Comparison of ENCODE assay signal across 18 cellular contexts in the genomic region with DNA sequence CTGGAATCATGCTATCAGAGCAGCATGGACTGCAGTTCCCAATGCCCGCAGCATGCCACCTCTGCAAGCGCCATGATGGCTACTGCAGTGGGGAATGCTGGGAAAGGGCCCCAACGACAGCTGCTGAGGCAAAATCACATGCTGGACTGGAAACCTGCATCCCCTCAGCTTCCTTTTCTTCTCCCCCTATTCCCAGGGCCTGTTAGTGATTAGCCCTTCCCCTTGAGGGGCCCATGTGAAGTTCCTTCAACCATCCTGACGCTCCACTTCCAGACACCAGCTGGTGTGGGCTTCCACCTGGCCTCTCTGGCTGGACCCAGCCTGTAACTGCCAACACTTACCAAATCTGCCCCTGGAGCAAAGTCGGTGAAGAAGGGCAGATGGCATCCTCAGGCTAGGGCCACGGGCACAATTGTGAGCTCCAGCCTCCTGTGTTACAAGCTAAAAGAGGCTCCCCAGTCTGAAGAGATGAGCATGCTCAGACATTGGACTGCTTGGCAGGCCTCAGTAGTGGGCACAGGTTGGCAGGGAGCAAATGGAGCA. TPM values are rescaled to one million over a fixed set of nuclear protein-coding genes. Genes with fewer than 3 reads are reported as not detected.
DNase-seq lines count a peak whose midpoint lies in the region; ATAC-seq, FAIRE-seq and TF ChIP-seq lines count a peak whose summit lies in the region.
"Had no signal": no experiment of that assay in that cellular context is flagged by ENCODE, and none has a peak within 500 bp of the region (broad histone marks: within the 10 kb centered on the region; RNA-seq: fewer than 3 reads in every experiment).

No MANE protein-coding gene starts in this region.

- WGBS in HUES64 = 90% methylated on average over 6 of the region's 6 CpGs
- 72 to 85% (median 80%) methylated on average over 5 to 6 of the region's 6 CpGs for WGBS in adrenal gland, 4 donors
- 76% methylated on average over 6 of the region's 6 CpGs for WGBS in sigmoid colon, 2 donors

- POLR2A ChIA-PET in endothelial cell of umbilical vein (lab: Charles Lee) = no interaction called here

- H3K4me1 Mint-ChIP-seq in activated CD4-positive, alpha-beta T cell treated with anti-CD3 and anti-CD28 coated beads, Interleukin-2, amount 10 ng/mL, durations not matched to agents 24 days and 14 days = no peaks in the 10 kb centered on the region
- H3K4me1 Mint-ChIP-seq in stimulated activated naive B cell treated with anti-CD40 and anti-IgM and Interleukin-4, amounts not matched to agents 10 μg/mL and 1 μg/mL and 100 μg/mL, for 72 hours = peaks cover 15 to 24% of the 10 kb centered on the region in 2 donors
- H3K4me1 Mint-ChIP-seq in T-helper 17 cell = peaks cover 16% of the 10 kb centered on the region

- H3K27ac ChIP-seq in HUES64 (ENCODE audit: low read depth, low read length) (0 out of 2 replicates have a peak overlapping the region, but pooled peaks have one; percentile 19), endothelial cell of umbilical vein (ENCODE audit: insufficient read depth, low read depth, low read length) (no peak overlapping the region), adrenal gland (no peak overlapping the region), sigmoid colon (no peak overlapping the region)
- H3K27ac ChIP-seq: gastrocnemius medialis, HL-60, KMS-11 had no signal

- TF ChIP-seq POLR2A in endothelial cell of umbilical vein (IDR thresholded peaks at IDR 0.05; ENCODE audit: low read depth, low read length) (no peak), adrenal gland (IDR thresholded peaks at IDR 0.05) (no peak), sigmoid colon (IDR thresholded peaks at IDR 0.05) (no peak)

- H2AFZ ChIP-seq in endothelial cell of umbilical vein (ENCODE audit: low read depth, low read length) = no peak overlapping the region

- no peaks in the 10 kb centered on the region for H4K20me1 ChIP-seq in endothelial cell of umbilical vein (replicated peaks; ENCODE audit: control insufficient read depth, extremely low read depth, insufficient read depth, low read length)

- H3K27me3 Mint-ChIP-seq in activated CD4-positive, alpha-beta T cell treated with anti-CD3 and anti-CD28 coated beads, Interleukin-2, amount 10 ng/mL, durations not matched to agents 24 days and 14 days = no peaks in the 10 kb centered on the region
- H3K27me3 Mint-ChIP-seq in stimulated activated naive B cell treated with anti-CD40 and anti-IgM and Interleukin-4, amounts not matched to agents 10 μg/mL and 1 μg/mL and 100 μg/mL, for 72 hours = no peaks in the 10 kb centered on the region
- no peaks in the 10 kb centered on the region for H3K27me3 Mint-ChIP-seq in T-helper 17 cell

- TF ChIP-seq EP300 in sigmoid colon (IDR thresholded peaks at IDR 0.05) = no peak

- H3K4me2 ChIP-seq in endothelial cell of umbilical vein (ENCODE audit: insufficient read depth, low read length) = no peak overlapping the region
- H3K4me2 ChIP-seq: KMS-11 had no signal

- H3K27me3 ChIP-seq in HUES64 (ENCODE audit: insufficient read depth, low read length) = no peaks in the 10 kb centered on the region
- no peaks in the 10 kb centered on the region for H3K27me3 ChIP-seq in endothelial cell of umbilical vein (ENCODE audit: control insufficient read depth in 2 of 2, insufficient read depth in 2 of 2, low read length in 2 of 2)
- no peaks in the 10 kb centered on the region for H3K27me3 ChIP-seq in adrenal gland
- no peaks in the 10 kb centered on the region for H3K27me3 ChIP-seq in sigmoid colon
- H3K27me3 ChIP-seq: gastrocnemius medialis had no signal

- no peaks in the 10 kb centered on the region for H3K9me3 Mint-ChIP-seq in activated CD4-positive, alpha-beta T cell treated with anti-CD3 and anti-CD28 coated beads, Interleukin-2, amount 10 ng/mL, durations not matched to agents 24 days and 14 days
- H3K9me3 Mint-ChIP-seq in stimulated activated naive B cell treated with anti-CD40 and anti-IgM and Interleukin-4, amounts not matched to agents 10 μg/mL and 1 μg/mL and 100 μg/mL, for 72 hours = no peaks in the 10 kb centered on the region
- H3K9me3 Mint-ChIP-seq: CD8-positive, alpha-beta T cell; HFFc6 had no signal

- DNase-seq in activated CD4-positive, alpha-beta T cell treated with anti-CD3 and anti-CD28 coated beads, Interleukin-2, amount 10 ng/mL, durations not matched to agents 24 days and 14 days = no peak
- no peak for DNase-seq in activated CD4-positive, alpha-beta T cell treated with anti-CD3 and anti-CD28 coated beads, Interleukin-2, amount 50 U/mL, for 1 hour
- DNase-seq in endothelial cell of umbilical vein (ENCODE audit: low read depth, low spot score) (no peak), T-helper 17 cell (no peak), adrenal gland (no peak), sigmoid colon (no peak)
- no peak for DNase-seq in stimulated activated naive B cell treated with anti-CD40 and anti-IgM and Interleukin-4, amounts not matched to agents 10 μg/mL and 1 μg/mL and 100 μg/mL, for 72 hours
- DNase-seq: ACHN; activated gamma-delta T cell; CD8-positive, alpha-beta T cell; central memory CD4-positive, alpha-beta T cell; gastrocnemius medialis; HFFc6; NCI-H226 had no signal

- no peak for FAIRE-seq in endothelial cell of umbilical vein (lab: Jason Lieb, UNC)

- CTCF ChIA-PET in endothelial cell of umbilical vein (lab: Charles Lee) = interaction anchor here (1.6 to 8.2 kb wide), 2 partner anchors 11 to 129 kb away, joined by 7 to 73 read pairs; no protein-coding TSS in a partner anchor

- BruUV-seq in endothelial cell of umbilical vein (replicated peaks; lab: Mats Ljungman, UMichigan) = no TSS peak

- H3K4me1 ChIP-seq in HUES64 (ENCODE audit: insufficient read depth, low read length) (peaks cover 13% of the 10 kb centered on the region; the same call in 1 of the 2 replicates), endothelial cell of umbilical vein (ENCODE audit: control insufficient read depth, extremely low read depth, insufficient read depth, low read length) (no peaks in the 10 kb centered on the region), adrenal gland (replicated peaks in 1 of 2) (no peaks in the 10 kb centered on the region), sigmoid colon (peaks cover 0 to 20% (median 6%) of the 10 kb centered on the region in 4 donors)

- H3K27ac Mint-ChIP-seq in activated CD4-positive, alpha-beta T cell treated with anti-CD3 and anti-CD28 coated beads, Interleukin-2, amount 10 ng/mL, durations not matched to agents 24 days and 14 days = peak overlapping the region; percentile 45
- peak overlapping the region; percentile 68 for H3K27ac Mint-ChIP-seq in stimulated activated naive B cell treated with anti-CD40 and anti-IgM and Interleukin-4, amounts not matched to agents 10 μg/mL and 1 μg/mL and 100 μg/mL, for 72 hours
- no peak overlapping the region for H3K27ac Mint-ChIP-seq in T-helper 17 cell
- H3K27ac Mint-ChIP-seq: HFFc6 had no signal

- H3K9me1 ChIP-seq in endothelial cell of umbilical vein (replicated peaks; ENCODE audit: control insufficient read depth, extremely low read depth, insufficient read depth, low read length) = no peaks in the 10 kb centered on the region

- H3K4me3 Mint-ChIP-seq in activated CD4-positive, alpha-beta T cell treated with anti-CD3 and anti-CD28 coated beads, Interleukin-2, amount 10 ng/mL, durations not matched to agents 24 days and 14 days = no peak overlapping the region
- no peak overlapping the region for H3K4me3 Mint-ChIP-seq in stimulated activated naive B cell treated with anti-CD40 and anti-IgM and Interleukin-4, amounts not matched to agents 10 μg/mL and 1 μg/mL and 100 μg/mL, for 72 hours
- H3K4me3 Mint-ChIP-seq in T-helper 17 cell = no peak overlapping the region
- H3K4me3 Mint-ChIP-seq: CD8-positive, alpha-beta T cell; HFFc6 had no signal

- peaks cover 34% of the 10 kb centered on the region for H3K36me3 Mint-ChIP-seq in activated CD4-positive, alpha-beta T cell treated with anti-CD3 and anti-CD28 coated beads, Interleukin-2, amount 10 ng/mL, durations not matched to agents 24 days and 14 days (ENCODE audit: low read depth)
- peaks cover 24 to 36% of the 10 kb centered on the region in 2 donors for H3K36me3 Mint-ChIP-seq in stimulated activated naive B cell treated with anti-CD40 and anti-IgM and Interleukin-4, amounts not matched to agents 10 μg/mL and 1 μg/mL and 100 μg/mL, for 72 hours
- H3K36me3 Mint-ChIP-seq in T-helper 17 cell (ENCODE audit: low read depth) = peaks cover 12% of the 10 kb centered on the region

- H3K9ac ChIP-seq in HUES64 (ENCODE audit: low read depth, low read length) (no peak overlapping the region), endothelial cell of umbilical vein (replicated peaks; ENCODE audit: extremely low read depth, insufficient read depth, low read length) (no peak overlapping the region)
- H3K9ac ChIP-seq: KMS-11 had no signal

- H3K36me3 ChIP-seq in HUES64 (ENCODE audit: insufficient read depth, low read length) = peaks cover 40% of the 10 kb centered on the region
- peaks cover 13 to 25% of the 10 kb centered on the region in 2 experiments for H3K36me3 ChIP-seq in endothelial cell of umbilical vein (ENCODE audit: control insufficient read depth in 2 of 2, extremely low read depth in 1 of 2, insufficient read depth in 2 of 2, low read length in 2 of 2)
- H3K36me3 ChIP-seq in adrenal gland (replicated peaks in 1 of 2) = peaks cover 0 to 36% of the 10 kb centered on the region in 2 donors
- H3K36me3 ChIP-seq in sigmoid colon = peaks cover 4 to 40% (median 15%) of the 10 kb centered on the region in 4 donors

- H3K79me2 ChIP-seq in endothelial cell of umbilical vein (ENCODE audit: control insufficient read depth, insufficient read depth, low read length) = no peaks in the 10 kb centered on the region

- dilution Hi-C loops in endothelial cell of umbilical vein (cut with MboI; ENCODE audit: extremely low pct_ligation_motif_present, low sequenced_read_pairs) = no loop called here

- TF ChIP-seq CTCF in endothelial cell of umbilical vein (IDR thresholded peaks at IDR 0.05; ENCODE audit: extremely low read depth in 1 of 2, insufficient read depth in 1 of 2, low read depth in 1 of 2, low read length in 2 of 2) (no peak), adrenal gland (IDR thresholded peaks at IDR 0.05) (no peak), sigmoid colon (IDR thresholded peaks at IDR 0.05) (no peak)

- H3K4me3 ChIP-seq in HUES64 (ENCODE audit: low read length) (no peak overlapping the region), endothelial cell of umbilical vein (replicated peaks in 1 of 3; ENCODE audit: insufficient read depth in 1 of 3, low read depth in 1 of 3, low read length in 3 of 3) (no peak overlapping the region), adrenal gland (no peak overlapping the region), sigmoid colon (no peak overlapping the region)
- H3K4me3 ChIP-seq: gastrocnemius medialis had no signal

- intact Hi-C loops in activated CD4-positive, alpha-beta T cell treated with anti-CD3 and anti-CD28 coated beads, Interleukin-2, amount 10 ng/mL, durations not matched to agents 24 days and 14 days (cut with micrococcal nuclease) = no loop called here
- intact Hi-C loops in endothelial cell of umbilical vein (cut with micrococcal nuclease) (no loop called here), adrenal gland (cut with DNase I) (loop anchor here in 1 of 2 donors (10.0 kb wide), 1 partner anchor 204 kb away; no protein-coding TSS in a partner anchor), sigmoid colon (cut with DNase I) (no loop called here)

- no peak for ATAC-seq in stimulated activated naive B cell treated with anti-CD40 and anti-IgM and Interleukin-4, amounts not matched to agents 10 μg/mL and 1 μg/mL and 100 μg/mL, for 72 hours (replicated peaks)
- no peak for ATAC-seq in T-helper 17 cell
- ATAC-seq: CD8-positive, alpha-beta T cell had no signal

- no peaks in the 10 kb centered on the region for H3K9me3 ChIP-seq in HUES64 (ENCODE audit: insufficient read depth, low read depth, low read length)
- no peaks in the 10 kb centered on the region for H3K9me3 ChIP-seq in endothelial cell of umbilical vein (replicated peaks; ENCODE audit: control insufficient read depth, insufficient read depth, low read length)
- H3K9me3 ChIP-seq in T-helper 17 cell (ENCODE audit: control insufficient read depth, low read length, poor library complexity, severe bottlenecking) = no peaks in the 10 kb centered on the region
- no peaks in the 10 kb centered on the region for H3K9me3 ChIP-seq in adrenal gland (replicated peaks in 1 of 3)
- H3K9me3 ChIP-seq in sigmoid colon = no peaks in the 10 kb centered on the region
- H3K9me3 ChIP-seq: gastrocnemius medialis had no signal

RNA-seq across cellular contexts. Expression of a gene that starts 22.1 kb away (rescaled TPM):
- total RNA-seq in activated CD4-positive, alpha-beta T cell treated with anti-CD3 and anti-CD28 coated beads, Interleukin-2, amount 10 ng/mL, durations not matched to agents 24 days and 14 days = 0.33 and 0.44 TPM in 2 replicates
- polyA plus RNA-seq in HUES64 (2013, experiment 1 of 2) = 33.0 TPM
- 58.1 TPM for polyA plus RNA-seq in HUES64 (2013, experiment 2 of 2)
- 20.8 and 25.9 TPM in 2 replicates for total RNA-seq in endothelial cell of umbilical vein
- 7.0 and 7.1 TPM in 2 replicates for polyA plus RNA-seq in endothelial cell of umbilical vein
- 6.8 and 8.2 TPM in 2 replicates for polyA plus RNA-seq in endothelial cell of umbilical vein (2011; cell fraction: cytosol; rRNA removed)
- polyA plus RNA-seq in endothelial cell of umbilical vein (2011; cell fraction: nucleus; rRNA removed) = 3.8 and 6.1 TPM in 2 replicates
- polyA plus RNA-seq in endothelial cell of umbilical vein (2012) = 32.5 and 36.4 TPM in 2 replicates
- 11.0 and 13.1 TPM in 2 replicates for polyA minus RNA-seq in endothelial cell of umbilical vein
- polyA minus RNA-seq in endothelial cell of umbilical vein (2011; cell fraction: cytosol; rRNA and poly(A)+ RNA removed) = 7.0 TPM
- polyA minus RNA-seq in endothelial cell of umbilical vein (2011; cell fraction: nucleus; rRNA and poly(A)+ RNA removed) = 3.8 and 4.6 TPM in 2 replicates
- total RNA-seq in T-helper 17 cell = under 1 TPM; 0.32 to 0.34 TPM
- 100 to 1,000 TPM; 119 to 536 (median 209) TPM for total RNA-seq in adrenal gland
- 100 to 1,000 TPM in 2 of 3 donors, 10 to 100 TPM in 1; 85.5 to 190 (median 101) TPM for polyA plus RNA-seq in adrenal gland
- total RNA-seq in sigmoid colon = 10 to 100 TPM; 29.9 to 91.1 (median 50.7) TPM
- 10 to 100 TPM in 1 of 3 donors, 1 to 10 TPM in 2; 2.4 to 29.8 (median 6.5) TPM for polyA plus RNA-seq in sigmoid colon
- total RNA-seq: CD8-positive, alpha-beta T cell; OCI-LY7 had no signal

Comparison
In these comparisons a context has a peak if more than half of its experiments do, and no peak if none do; other contexts are left out.
1. RNA of a gene that starts 22.1 kb away (total RNA-seq): 119 to 536 TPM in adrenal gland, 29.9 to 91.1 TPM in sigmoid colon and 20.8 to 25.9 TPM in endothelial cell of umbilical vein; 0.33 to 0.44 TPM in activated CD4-positive, alpha-beta T cell treated with anti-CD3 and anti-CD28 coated beads, Interleukin-2, amount 10 ng/mL, durations not matched to agents 24 days and 14 days and 0.32 to 0.34 TPM in T-helper 17 cell; every median in the first group is over 10 times any median in the second.